ENCODE assay signal across 9 cellular contexts in the genomic region with DNA sequence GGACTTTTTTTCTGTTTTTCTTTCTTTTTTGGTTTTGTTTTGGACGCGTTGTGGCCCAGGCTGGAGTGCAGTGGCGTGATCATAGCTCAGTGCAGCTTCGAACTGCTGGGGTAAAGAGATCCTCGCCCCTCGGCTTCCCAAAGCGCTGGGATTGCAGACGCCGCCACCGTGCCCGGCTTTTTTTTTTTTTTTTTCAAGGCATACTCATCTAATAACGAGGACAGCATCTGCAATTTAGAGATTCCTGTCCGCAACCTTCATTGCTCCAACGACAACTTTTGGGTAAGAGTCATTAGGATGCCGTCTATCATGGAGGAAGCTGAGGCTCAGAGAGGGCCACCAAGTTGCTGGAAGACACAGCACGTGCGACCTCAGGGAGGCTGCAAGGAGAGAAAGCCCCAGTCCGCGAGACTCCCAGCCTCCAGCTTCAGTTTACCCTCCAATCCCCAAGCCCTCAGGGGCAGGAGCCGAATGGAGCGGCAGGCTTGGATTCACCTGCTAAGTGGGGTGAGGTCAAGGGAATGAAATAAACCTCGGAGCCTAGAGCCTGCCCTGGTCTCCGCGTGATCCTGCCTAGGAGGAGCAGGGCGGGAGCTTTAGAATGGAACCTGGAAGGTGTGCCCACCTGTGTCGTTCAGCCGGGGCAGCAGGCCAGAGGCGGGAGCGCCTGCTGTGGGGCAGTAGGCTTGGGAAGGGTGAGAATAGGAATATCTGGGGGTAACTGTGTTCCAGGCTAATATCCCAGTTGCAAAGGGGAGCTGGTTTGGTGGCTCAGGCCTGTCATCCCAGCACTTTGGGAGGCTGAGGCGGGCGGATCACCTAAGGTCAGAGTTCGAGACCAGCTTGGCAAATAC. TPM values are rescaled to one million over a fixed set of nuclear protein-coding genes. Genes with fewer than 3 reads are reported as not detected.
DNase-seq lines count a peak whose midpoint lies in the region; ATAC-seq, FAIRE-seq and TF ChIP-seq lines count a peak whose summit lies in the region.
"Had no signal": no experiment of that assay in that cellular context is flagged by ENCODE, and none has a peak within 500 bp of the region (broad histone marks: within the 10 kb centered on the region; RNA-seq: fewer than 3 reads in every experiment).

No MANE protein-coding gene starts in this region.

- no peaks in the 10 kb centered on the region for H3K27me3 ChIP-seq in DND-41 (ENCODE audit: insufficient read depth, low read length, poor library complexity)
- no peaks in the 10 kb centered on the region for H3K27me3 ChIP-seq in OCI-LY3 (ENCODE audit: low read depth, low read length)
- H3K27me3 ChIP-seq in endothelial cell of umbilical vein (ENCODE audit: control insufficient read depth in 2 of 2, insufficient read depth in 2 of 2, low read length in 2 of 2) = no peaks in the 10 kb centered on the region

- peak overlapping the region; percentile 93 for H3K27ac Mint-ChIP-seq in osteocyte (ENCODE audit: unreplicated experiment)

- no peaks in the 10 kb centered on the region for H3K9me3 Mint-ChIP-seq in osteocyte (ENCODE audit: unreplicated experiment)

- H3K36me3 ChIP-seq in DND-41 (ENCODE audit: insufficient read depth, low read length) = peaks cover 21% of the 10 kb centered on the region
- peaks cover 7% of the 10 kb centered on the region for H3K36me3 ChIP-seq in OCI-LY3 (replicated peaks; ENCODE audit: low read depth, low read length)
- H3K36me3 ChIP-seq in endothelial cell of umbilical vein (ENCODE audit: control insufficient read depth in 2 of 2, extremely low read depth in 1 of 2, insufficient read depth in 2 of 2, low read length in 2 of 2) = no peaks in the 10 kb centered on the region

- FAIRE-seq in endothelial cell of umbilical vein (lab: Jason Lieb, UNC) = no peak

- peaks cover 20% of the 10 kb centered on the region for H4K20me1 ChIP-seq in DND-41 (ENCODE audit: insufficient read depth, low read length)
- no peaks in the 10 kb centered on the region for H4K20me1 ChIP-seq in OCI-LY3 (ENCODE audit: insufficient read depth, low read length)
- no peaks in the 10 kb centered on the region for H4K20me1 ChIP-seq in endothelial cell of umbilical vein (replicated peaks; ENCODE audit: control insufficient read depth, extremely low read depth, insufficient read depth, low read length)

- H2AFZ ChIP-seq in DND-41 (ENCODE audit: low read depth, low read length) (peak overlapping the region; percentile 94), OCI-LY3 (ENCODE audit: low read depth, low read length) (peak overlapping the region; percentile 53; the same call in 1 of the 2 replicates), endothelial cell of umbilical vein (ENCODE audit: low read depth, low read length) (peak overlapping the region; percentile 86)

- intact Hi-C loops in endothelial cell of umbilical vein (cut with micrococcal nuclease) = loop anchor here (1.0 to 2.0 kb wide), 2 partner anchors 45 to 103 kb away; partner anchors contain the start of genes CDC34 and HCN2

- ATAC-seq in DND-41 (ENCODE audit: insufficient read depth, low read depth) (no peak; the same call in 1 of the 3 replicates), HG03159 (IDR thresholded peaks at IDR 0.05; ENCODE audit: unreplicated experiment) (no peak)

- peak overlapping the region; percentile 99 to 100 for H3K4me3 ChIP-seq in DND-41 (ENCODE audit: low read depth in 1 of 2, low read length in 2 of 2)
- H3K4me3 ChIP-seq in OCI-LY3 (ENCODE audit: low read length) = peak overlapping the region; percentile 92
- peak overlapping the region; percentile 49 to 85 (median 84) for H3K4me3 ChIP-seq in endothelial cell of umbilical vein (replicated peaks in 1 of 3; ENCODE audit: insufficient read depth in 1 of 3, low read depth in 1 of 3, low read length in 3 of 3)

- no peaks in the 10 kb centered on the region for H3K27me3 Mint-ChIP-seq in osteocyte (ENCODE audit: unreplicated experiment)

- no peak for TF ChIP-seq POLR2A in endothelial cell of umbilical vein (IDR thresholded peaks at IDR 0.05; ENCODE audit: low read depth, low read length)

- no peak for DNase-seq in DND-41
- no peak for DNase-seq in endothelial cell of umbilical vein (ENCODE audit: low read depth, low spot score)
- DNase-seq in osteocyte (ENCODE audit: extremely low spot score, unreplicated experiment) = no peak
- no peak for DNase-seq in HPDE6-E6E7 (ENCODE audit: extremely low spot score)
- no peak for DNase-seq in NCI-H446 treated with DMSO at 0.1 percent for 48 hours (lab: John Stamatoyannopoulos, UW)
- DNase-seq in iPS-NIHi11 (ENCODE audit: low spot score) = no peak

- H3K4me2 ChIP-seq in DND-41 (ENCODE audit: insufficient read depth, low read length) = peak overlapping the region; percentile 100
- H3K4me2 ChIP-seq in OCI-LY3 (ENCODE audit: low read length) = peak overlapping the region; percentile 86
- H3K4me2 ChIP-seq in endothelial cell of umbilical vein (ENCODE audit: insufficient read depth, low read length) = peak overlapping the region; percentile 85

- TF ChIP-seq CTCF in DND-41 (IDR thresholded peaks at IDR 0.05; ENCODE audit: borderline replicate concordance, extremely low read depth, low read length, poor library complexity, severe bottlenecking) (no peak), OCI-LY3 (IDR thresholded peaks at IDR 0.05; ENCODE audit: low read depth, low read length) (no peak), endothelial cell of umbilical vein (IDR thresholded peaks at IDR 0.05; ENCODE audit: extremely low read depth in 1 of 2, insufficient read depth in 1 of 2, low read depth in 1 of 2, low read length in 2 of 2) (no peak), osteocyte (IDR thresholded peaks at IDR 0.05) (no peak)

- H3K4me1 Mint-ChIP-seq in osteocyte (ENCODE audit: unreplicated experiment) = peaks cover 26% of the 10 kb centered on the region

- H3K9me3 ChIP-seq in DND-41 (ENCODE audit: insufficient read depth, low read length, severe bottlenecking) = no peaks in the 10 kb centered on the region
- no peaks in the 10 kb centered on the region for H3K9me3 ChIP-seq in OCI-LY3 (ENCODE audit: insufficient read depth, low read length)
- H3K9me3 ChIP-seq in endothelial cell of umbilical vein (replicated peaks; ENCODE audit: control insufficient read depth, insufficient read depth, low read length) = no peaks in the 10 kb centered on the region

- H3K4me1 ChIP-seq in DND-41 (ENCODE audit: insufficient read depth, low read length) (peaks cover 38% of the 10 kb centered on the region), OCI-LY3 (ENCODE audit: low read length) (peaks cover 11% of the 10 kb centered on the region), endothelial cell of umbilical vein (ENCODE audit: control insufficient read depth, extremely low read depth, insufficient read depth, low read length) (peaks cover 16% of the 10 kb centered on the region)

- H3K9ac ChIP-seq in DND-41 (ENCODE audit: low read depth, low read length) (peak overlapping the region; percentile 94), OCI-LY3 (ENCODE audit: low read length) (peak overlapping the region; percentile 69), endothelial cell of umbilical vein (replicated peaks; ENCODE audit: extremely low read depth, insufficient read depth, low read length) (peak overlapping the region; percentile 74)

- H3K79me2 ChIP-seq in DND-41 (ENCODE audit: insufficient read depth, low read length) (peaks cover 46% of the 10 kb centered on the region), OCI-LY3 (ENCODE audit: low read length) (peaks cover 40% of the 10 kb centered on the region), endothelial cell of umbilical vein (ENCODE audit: control insufficient read depth, insufficient read depth, low read length) (peaks cover 13% of the 10 kb centered on the region)

- H3K4me3 Mint-ChIP-seq in osteocyte (ENCODE audit: unreplicated experiment) = peak overlapping the region; percentile 92

- H3K27ac ChIP-seq in DND-41 (ENCODE audit: low read length) = peak overlapping the region; percentile 81
- H3K27ac ChIP-seq in OCI-LY3 (ENCODE audit: low read length) = no peak overlapping the region
- peak overlapping the region; percentile 48 for H3K27ac ChIP-seq in endothelial cell of umbilical vein (ENCODE audit: insufficient read depth, low read depth, low read length)

- H3K36me3 Mint-ChIP-seq in osteocyte (ENCODE audit: unreplicated experiment) = peaks cover 9% of the 10 kb centered on the region

- dilution Hi-C loops in endothelial cell of umbilical vein (cut with MboI; ENCODE audit: extremely low pct_ligation_motif_present, low sequenced_read_pairs) = no loop called here

- H3K9me1 ChIP-seq in endothelial cell of umbilical vein (replicated peaks; ENCODE audit: control insufficient read depth, extremely low read depth, insufficient read depth, low read length) = no peaks in the 10 kb centered on the region

- CTCF ChIA-PET in endothelial cell of umbilical vein (lab: Charles Lee) = interaction anchor here (0.9 to 1.4 kb wide), 2 partner anchors 28 to 100 kb away, joined by 3 to 4 read pairs; no protein-coding TSS in a partner anchor

- no TSS peak for BruUV-seq in endothelial cell of umbilical vein (replicated peaks; lab: Mats Ljungman, UMichigan)

- POLR2A ChIA-PET in endothelial cell of umbilical vein (lab: Charles Lee) = no interaction called here

RNA-seq across cellular contexts. Expression of gene POLRMT, which starts 0.7 kb away (rescaled TPM):
- total RNA-seq in endothelial cell of umbilical vein = 46.7 and 50.6 TPM in 2 replicates
- 38.9 and 50.8 TPM in 2 replicates for polyA plus RNA-seq in endothelial cell of umbilical vein
- polyA plus RNA-seq in endothelial cell of umbilical vein (2011; cell fraction: cytosol; rRNA removed) = 14.6 and 23.5 TPM in 2 replicates
- 92.7 and 128 TPM in 2 replicates for polyA plus RNA-seq in endothelial cell of umbilical vein (2011; cell fraction: nucleus; rRNA removed)
- 45.1 and 59.0 TPM in 2 replicates for polyA plus RNA-seq in endothelial cell of umbilical vein (2012)
- polyA minus RNA-seq in endothelial cell of umbilical vein = 39.6 and 56.0 TPM in 2 replicates
- polyA minus RNA-seq in endothelial cell of umbilical vein (2011; cell fraction: cytosol; rRNA and poly(A)+ RNA removed) = 72.6 TPM
- polyA minus RNA-seq in endothelial cell of umbilical vein (2011; cell fraction: nucleus; rRNA and poly(A)+ RNA removed) = 19.3 and 29.1 TPM in 2 replicates
- total RNA-seq in osteocyte = 44.6 and 47.6 TPM in 2 replicates

RNA-seq across cellular contexts. Expression of gene FGF22, which starts 5.7 kb away (rescaled TPM):
- total RNA-seq in endothelial cell of umbilical vein (not detected in 2 replicates), osteocyte (0.81 TPM in 1 of 2 replicates, not detected in the other)
- polyA plus RNA-seq in endothelial cell of umbilical vein = 0.06 and 0.07 TPM in 2 replicates
- polyA plus RNA-seq in endothelial cell of umbilical vein (2011; cell fraction: cytosol; rRNA removed) = not detected in 2 replicates
- 0.16 TPM in 1 of 2 replicates, not detected in the other for polyA plus RNA-seq in endothelial cell of umbilical vein (2011; cell fraction: nucleus; rRNA removed)
- not detected in 2 replicates for polyA plus RNA-seq in endothelial cell of umbilical vein (2012)
- polyA minus RNA-seq in endothelial cell of umbilical vein = not detected in 2 replicates
- not detected for polyA minus RNA-seq in endothelial cell of umbilical vein (2011; cell fraction: cytosol; rRNA and poly(A)+ RNA removed)
- not detected in 2 replicates for polyA minus RNA-seq in endothelial cell of umbilical vein (2011; cell fraction: nucleus; rRNA and poly(A)+ RNA removed)
- total RNA-seq: M059J had no signal

RNA-seq across cellular contexts. Expression of gene RNF126, which starts 29.0 kb away (rescaled TPM):
- total RNA-seq in endothelial cell of umbilical vein = 58.4 and 61.3 TPM in 2 replicates
- 19.2 and 20.5 TPM in 2 replicates for polyA plus RNA-seq in endothelial cell of umbilical vein
- polyA plus RNA-seq in endothelial cell of umbilical vein (2011; cell fraction: cytosol; rRNA removed) = 18.8 and 27.0 TPM in 2 replicates
- 20.9 and 24.6 TPM in 2 replicates for polyA plus RNA-seq in endothelial cell of umbilical vein (2011; cell fraction: nucleus; rRNA removed)
- 35.7 and 49.8 TPM in 2 replicates for polyA plus RNA-seq in endothelial cell of umbilical vein (2012)
- 6.4 and 7.9 TPM in 2 replicates for polyA minus RNA-seq in endothelial cell of umbilical vein
- 23.1 TPM for polyA minus RNA-seq in endothelial cell of umbilical vein (2011; cell fraction: cytosol; rRNA and poly(A)+ RNA removed)
- polyA minus RNA-seq in endothelial cell of umbilical vein (2011; cell fraction: nucleus; rRNA and poly(A)+ RNA removed) = 7.1 and 16.3 TPM in 2 replicates
- 37.3 and 40.8 TPM in 2 replicates for total RNA-seq in osteocyte

RNA-seq across cellular contexts. Expression of gene FSTL3, which starts 42.2 kb away (rescaled TPM):
- 19.9 and 30.3 TPM in 2 replicates for total RNA-seq in endothelial cell of umbilical vein
- polyA plus RNA-seq in endothelial cell of umbilical vein = 45.2 and 70.7 TPM in 2 replicates
- 23.1 and 28.2 TPM in 2 replicates for polyA plus RNA-seq in endothelial cell of umbilical vein (2011; cell fraction: cytosol; rRNA removed)
- polyA plus RNA-seq in endothelial cell of umbilical vein (2011; cell fraction: nucleus; rRNA removed) = 43.7 and 57.4 TPM in 2 replicates
- polyA plus RNA-seq in endothelial cell of umbilical vein (2012) = 27.8 and 50.7 TPM in 2 replicates
- 14.0 and 17.2 TPM in 2 replicates for polyA minus RNA-seq in endothelial cell of umbilical vein
- 102 TPM for polyA minus RNA-seq in endothelial cell of umbilical vein (2011; cell fraction: cytosol; rRNA and poly(A)+ RNA removed)
- polyA minus RNA-seq in endothelial cell of umbilical vein (2011; cell fraction: nucleus; rRNA and poly(A)+ RNA removed) = 5.0 and 10.4 TPM in 2 replicates
- 109 and 111 TPM in 2 replicates for total RNA-seq in osteocyte

RNA-seq across cellular contexts. Expression of gene HCN2, which starts 44.3 kb away (rescaled TPM):
- total RNA-seq in endothelial cell of umbilical vein (0.37 and 0.53 TPM in 2 replicates), osteocyte (27.2 and 28.3 TPM in 2 replicates)
- 0.18 TPM in 2 replicates for polyA plus RNA-seq in endothelial cell of umbilical vein
- polyA plus RNA-seq in endothelial cell of umbilical vein (2011; cell fraction: cytosol; rRNA removed) = 0.27 and 0.31 TPM in 2 replicates
- 0.27 and 0.30 TPM in 2 replicates for polyA plus RNA-seq in endothelial cell of umbilical vein (2011; cell fraction: nucleus; rRNA removed)
- 1.1 and 1.7 TPM in 2 replicates for polyA plus RNA-seq in endothelial cell of umbilical vein (2012)
- 0.15 and 0.32 TPM in 2 replicates for polyA minus RNA-seq in endothelial cell of umbilical vein
- 8.2 TPM for polyA minus RNA-seq in endothelial cell of umbilical vein (2011; cell fraction: cytosol; rRNA and poly(A)+ RNA removed)
- 0.24 and 0.29 TPM in 2 replicates for polyA minus RNA-seq in endothelial cell of umbilical vein (2011; cell fraction: nucleus; rRNA and poly(A)+ RNA removed)
